Comparison of ENCODE assay signal across 1 cellular context in genomic region chr5:62403411-62404250, GRCh38.
A peak's percentile ranks its signal among the peaks of the same experiment; 100 is the strongest.
TF ChIP-seq lines count a peak whose summit lies in the region.

Gene DIMT1, minus strand, starts transcription at chr5:62403905. Its CDS starts 133 bp downstream, at chr5:62403772.

TF ChIP-seq in K562, 482 proteins besides CTCF, POLR2A, EP300 and RAD21 (continued from another document and continues in another):
- peak; percentile 80; the same call in 1 of the 2 replicates for TF ChIP-seq ZNF609 (CRISPR knock-in tag; IDR thresholded peaks at IDR 0.05; ENCODE audit: borderline replicate concordance)
- no peak for TF ChIP-seq NFIX (CRISPR knock-in tag; IDR thresholded peaks at IDR 0.05; ENCODE audit: low read depth)
- peak; percentile 92 for TF ChIP-seq TAF1 (IDR thresholded peaks at IDR 0.05; ENCODE audit: control insufficient read depth, extremely low read depth, insufficient read depth, low read length, severe bottlenecking)
- TF ChIP-seq REST (CRISPR knock-in tag; IDR thresholded peaks at IDR 0.05; ENCODE audit: low read depth), result peak; percentile 63; the same call in 1 of the 2 replicates
- TF ChIP-seq ZNF133 (CRISPR knock-in tag; IDR thresholded peaks at IDR 0.05), result no peak
- TF ChIP-seq ZNF696 (CRISPR knock-in tag; conservative IDR thresholded peaks at IDR 0.05), result no peak
- TF ChIP-seq ZNF134 (CRISPR knock-in tag; conservative IDR thresholded peaks at IDR 0.05), result no peak
- TF ChIP-seq PRMT5 (CRISPR knock-in tag; IDR thresholded peaks at IDR 0.05), result 0 out of 2 replicates have a peak, but pooled peaks have one; percentile 28
- peak; percentile 82; the same call in 1 of the 2 replicates for TF ChIP-seq ZNF511 (CRISPR knock-in tag; IDR thresholded peaks at IDR 0.05)
- 0 out of 2 replicates have a peak, but pooled peaks have one; percentile 18 for TF ChIP-seq E2F5 (CRISPR knock-in tag; IDR thresholded peaks at IDR 0.05)
- TF ChIP-seq ARNT (IDR thresholded peaks at IDR 0.05), result no peak
- no peak for TF ChIP-seq ZC3H4 (CRISPR knock-in tag; IDR thresholded peaks at IDR 0.05; ENCODE audit: borderline replicate concordance)
- peak; percentile 74 for TF ChIP-seq CCNT2 (IDR thresholded peaks at IDR 0.05; ENCODE audit: borderline replicate concordance, extremely low read depth, insufficient read length, low read depth, low read length)
- TF ChIP-seq ZNF639 (CRISPR knock-in tag; conservative IDR thresholded peaks at IDR 0.05 in 1 of 2, IDR thresholded peaks at IDR 0.05 in 1 of 2), result no peak
- no peak for TF ChIP-seq ZNF583 (CRISPR knock-in tag; IDR thresholded peaks at IDR 0.05)
- TF ChIP-seq MCM5 (IDR thresholded peaks at IDR 0.05; ENCODE audit: low read depth), result no peak
- TF ChIP-seq NR2F6 (CRISPR knock-in tag; IDR thresholded peaks at IDR 0.05), result no peak
- TF ChIP-seq SNAPC5 (CRISPR knock-in tag; IDR thresholded peaks at IDR 0.05), result no peak
- TF ChIP-seq EGR1 (conservative IDR thresholded peaks at IDR 0.05), result peak; percentile 53
- TF ChIP-seq CUX1 (CRISPR knock-in tag; IDR thresholded peaks at IDR 0.05), result no peak
- TF ChIP-seq TRIM25 (IDR thresholded peaks at IDR 0.05; ENCODE audit: borderline replicate concordance), result no peak
- TF ChIP-seq NONO (IDR thresholded peaks at IDR 0.05; ENCODE audit: low read depth in 2 of 2, low read length in 1 of 2), result peak in 1 of 2 experiments; percentile 76; a peak in 2 of 4 replicates
- 0 out of 2 replicates have a peak, but pooled peaks have one; percentile 16 for TF ChIP-seq MAFG (tag; conservative IDR thresholded peaks at IDR 0.05)
- TF ChIP-seq ELF4 (CRISPR knock-in tag; IDR thresholded peaks at IDR 0.05), result no peak
- TF ChIP-seq ZBTB1 (CRISPR knock-in tag; IDR thresholded peaks at IDR 0.05; ENCODE audit: borderline replicate concordance, low read depth), result 0 out of 2 replicates have a peak, but pooled peaks have one; percentile 63
- TF ChIP-seq ZNF551 (CRISPR knock-in tag; IDR thresholded peaks at IDR 0.05), result no peak
- TF ChIP-seq MXD1 (CRISPR knock-in tag; IDR thresholded peaks at IDR 0.05; ENCODE audit: borderline replicate concordance, poor library complexity, severe bottlenecking), result peak; percentile 93
- 0 out of 2 replicates have a peak, but pooled peaks have one; percentile 29 for TF ChIP-seq ETV1 (tag; conservative IDR thresholded peaks at IDR 0.05; ENCODE audit: low read depth)
- TF ChIP-seq KLF16 (IDR thresholded peaks at IDR 0.05), result no peak
- peak; percentile 79 for TF ChIP-seq TBP (optimal IDR thresholded peaks at IDR 0.05; ENCODE audit: low read depth, low read length)
- peak; percentile 64; the same call in 1 of the 2 replicates for TF ChIP-seq AFF4 (CRISPR knock-in tag; IDR thresholded peaks at IDR 0.05)
